Comparison of ENCODE assay signal across 29 cellular contexts in genomic region chr4:145293658-145294057, GRCh38.
"Had no signal": no experiment of that assay in that cellular context is flagged by ENCODE, and none has a peak within 500 bp of the region (broad histone marks: within the 10 kb centered on the region; RNA-seq: fewer than 3 reads in every experiment).

No MANE protein-coding gene starts in this region.

- DNase-seq: activated CD4-positive, alpha-beta memory T cell treated with anti-CD3 and anti-CD28 coated beads, Interleukin-2, amount 10 ng/mL, durations not matched to agents 7 days and 5 days; activated CD4-positive, alpha-beta T cell treated with anti-CD3 and anti-CD28 coated beads for 36 hours; activated CD4-positive, alpha-beta T cell treated with anti-CD3 and anti-CD28 coated beads, Interleukin-2, amount 50 U/mL, for 1 hour; activated gamma-delta T cell; activated naive CD4-positive, alpha-beta T cell treated with anti-CD3 and anti-CD28 coated beads, Interleukin-2, amount 10 ng/mL, durations not matched to agents 7 days and 5 days; activated naive CD8-positive, alpha-beta T cell treated with anti-CD3 and anti-CD28 coated beads for 36 hours; activated T-cell treated with anti-CD3 and anti-CD28 coated beads for 4 hours; activated T-cell treated with anti-CD3 and anti-CD28 coated beads, Interleukin-2, amount 50 U/mL, for 48 hours; adrenal gland; anterior cingulate cortex; caudate nucleus; Karpas-422; MV-4-11; NCI-H1092 treated with DMSO at 0.1 percent for 48 hours; NCI-H1417 treated with DMSO at 0.1 percent for 48 hours; NCI-H1694; NCI-H2029; NCI-H2107; NCI-H510A treated with DMSO at 0.1 percent for 48 hours; NCI-H69; NK-92 treated with Interleukin-12 subunit alpha and Interleukin-12 subunit beta, amount 100 ng/mL, for 24 hours; SHP77; T-helper 2 cell; T1000; WERI-Rb-1 had no signal

- H3K27me3 ChIP-seq: adrenal gland, breast epithelium, SJSA1 had no signal

- ATAC-seq: activated CD4-positive, alpha-beta T cell treated with anti-CD3 and anti-CD28 coated beads for 36 hours; activated T-helper 17 cell treated with anti-CD3 and anti-CD28 coated beads, Interleukin-2, amount 50 U/mL, for 72 hours; K562 had no signal

- H3K4me1 ChIP-seq: adrenal gland, breast epithelium had no signal

- H3K36me3 ChIP-seq: adrenal gland, breast epithelium, SJSA1, WERI-Rb-1 had no signal

- H3K9me3 ChIP-seq: adrenal gland, breast epithelium, SJSA1 had no signal

- H3K4me3 ChIP-seq: adrenal gland, breast epithelium, K562, SJSA1 had no signal

- H3K27ac ChIP-seq: adrenal gland, breast epithelium, SJSA1, WERI-Rb-1 had no signal
